1 cellular context compared by ENCODE assay signal in the genomic region with DNA sequence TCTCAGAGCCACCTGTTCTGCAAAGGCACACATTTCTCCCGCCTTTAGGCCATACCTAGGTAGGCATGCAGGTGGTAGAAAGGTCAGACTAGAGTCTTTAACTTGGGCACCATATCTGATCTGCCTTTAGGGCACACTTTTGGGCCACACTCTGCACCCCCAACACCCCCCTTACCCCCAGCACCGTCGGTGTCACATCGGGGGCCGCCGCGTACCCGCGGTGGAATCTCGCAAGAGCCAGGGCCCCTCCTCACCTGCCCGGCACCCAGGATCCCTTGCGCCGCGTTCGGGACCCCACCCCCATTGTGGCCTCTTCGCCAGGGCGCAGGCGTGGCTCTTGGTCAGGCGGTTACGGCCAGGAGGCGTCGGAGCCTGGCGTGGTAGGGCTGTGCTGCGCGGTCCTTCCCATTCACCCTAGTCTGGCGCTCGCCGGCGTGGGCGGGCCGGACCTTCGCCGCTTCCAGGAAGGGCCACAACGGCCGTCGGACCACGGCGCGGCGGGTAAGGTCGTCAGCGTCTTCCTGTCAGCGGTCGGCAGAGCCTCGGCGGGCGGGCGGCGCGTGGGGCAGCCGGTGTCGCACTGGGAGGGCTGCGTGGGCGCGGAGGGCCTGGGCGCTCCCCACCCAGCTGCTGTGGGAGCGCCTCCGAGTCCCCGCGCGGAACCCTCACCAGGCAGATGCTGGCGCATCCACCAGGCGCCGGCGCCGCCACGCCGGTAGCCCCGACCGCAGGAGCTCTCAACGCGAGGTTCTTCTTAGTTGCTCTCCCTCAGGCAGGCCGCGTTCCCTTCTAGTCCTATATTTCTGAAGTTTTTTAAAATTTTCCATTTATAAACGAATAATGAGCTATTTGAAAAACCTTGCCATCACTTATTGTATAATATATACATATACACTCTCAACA.
TF ChIP-seq lines count a peak whose summit lies in the region.

Gene DNAH14, plus strand, starts transcription at position 341 of the 903 bp plus-strand sequence. CDS start 23,028 bp downstream, outside the sequence.

TF ChIP-seq in K562, 482 proteins besides CTCF, POLR2A, EP300 and RAD21 (continued from another document and continues in another):
- TF ChIP-seq, protein P1, sequence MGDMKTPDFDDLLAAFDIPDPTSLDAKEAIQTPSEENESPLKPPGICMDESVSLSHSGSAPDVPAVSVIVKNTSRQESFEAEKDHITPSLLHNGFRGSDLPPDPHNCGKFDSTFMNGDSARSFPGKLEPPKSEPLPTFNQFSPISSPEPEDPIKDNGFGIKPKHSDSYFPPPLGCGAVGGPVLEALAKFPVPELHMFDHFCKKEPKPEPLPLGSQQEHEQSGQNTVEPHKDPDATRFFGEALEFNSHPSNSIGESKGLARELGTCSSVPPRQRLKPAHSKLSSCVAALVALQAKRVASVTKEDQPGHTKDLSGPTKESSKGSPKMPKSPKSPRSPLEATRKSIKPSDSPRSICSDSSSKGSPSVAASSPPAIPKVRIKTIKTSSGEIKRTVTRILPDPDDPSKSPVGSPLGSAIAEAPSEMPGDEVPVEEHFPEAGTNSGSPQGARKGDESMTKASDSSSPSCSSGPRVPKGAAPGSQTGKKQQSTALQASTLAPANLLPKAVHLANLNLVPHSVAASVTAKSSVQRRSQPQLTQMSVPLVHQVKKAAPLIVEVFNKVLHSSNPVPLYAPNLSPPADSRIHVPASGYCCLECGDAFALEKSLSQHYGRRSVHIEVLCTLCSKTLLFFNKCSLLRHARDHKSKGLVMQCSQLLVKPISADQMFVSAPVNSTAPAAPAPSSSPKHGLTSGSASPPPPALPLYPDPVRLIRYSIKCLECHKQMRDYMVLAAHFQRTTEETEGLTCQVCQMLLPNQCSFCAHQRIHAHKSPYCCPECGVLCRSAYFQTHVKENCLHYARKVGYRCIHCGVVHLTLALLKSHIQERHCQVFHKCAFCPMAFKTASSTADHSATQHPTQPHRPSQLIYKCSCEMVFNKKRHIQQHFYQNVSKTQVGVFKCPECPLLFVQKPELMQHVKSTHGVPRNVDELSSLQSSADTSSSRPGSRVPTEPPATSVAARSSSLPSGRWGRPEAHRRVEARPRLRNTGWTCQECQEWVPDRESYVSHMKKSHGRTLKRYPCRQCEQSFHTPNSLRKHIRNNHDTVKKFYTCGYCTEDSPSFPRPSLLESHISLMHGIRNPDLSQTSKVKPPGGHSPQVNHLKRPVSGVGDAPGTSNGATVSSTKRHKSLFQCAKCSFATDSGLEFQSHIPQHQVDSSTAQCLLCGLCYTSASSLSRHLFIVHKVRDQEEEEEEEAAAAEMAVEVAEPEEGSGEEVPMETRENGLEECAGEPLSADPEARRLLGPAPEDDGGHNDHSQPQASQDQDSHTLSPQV (IDR thresholded peaks at IDR 0.05) = peak; percentile 63
- peak; percentile 29; the same call in 1 of the 2 replicates for TF ChIP-seq TCF7 (IDR thresholded peaks at IDR 0.05; ENCODE audit: borderline replicate concordance)
- TF ChIP-seq TBL1XR1 (IDR thresholded peaks at IDR 0.05; ENCODE audit: low read length in 2 of 2) = peak; percentile 38 to 50; a peak in 2 of 4 replicates
- no peak for TF ChIP-seq ZNF76 (CRISPR knock-in tag; IDR thresholded peaks at IDR 0.05; ENCODE audit: borderline replicate concordance)
- peak; percentile 66; the same call in 1 of the 2 replicates for TF ChIP-seq EP400 (IDR thresholded peaks at IDR 0.05)
- TF ChIP-seq, protein P2, sequence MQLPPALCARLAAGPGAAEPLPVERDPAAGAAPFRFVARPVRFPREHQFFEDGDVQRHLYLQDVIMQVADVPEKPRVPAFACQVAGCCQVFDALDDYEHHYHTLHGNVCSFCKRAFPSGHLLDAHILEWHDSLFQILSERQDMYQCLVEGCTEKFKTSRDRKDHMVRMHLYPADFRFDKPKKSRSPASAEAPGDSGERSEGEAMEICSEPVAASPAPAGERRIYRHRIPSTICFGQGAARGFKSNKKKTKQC (CRISPR knock-in tag; IDR thresholded peaks at IDR 0.05) = peak; percentile 97
- TF ChIP-seq SLC30A9 (CRISPR knock-in tag; IDR thresholded peaks at IDR 0.05) = no peak
- peak; percentile 81 for TF ChIP-seq CCNT2 (IDR thresholded peaks at IDR 0.05; ENCODE audit: borderline replicate concordance, extremely low read depth, insufficient read length, low read depth, low read length)
- peak; percentile 52; the same call in 1 of the 2 replicates for TF ChIP-seq SIN3B (IDR thresholded peaks at IDR 0.05; ENCODE audit: low read depth)
- TF ChIP-seq GTF3C2 (IDR thresholded peaks at IDR 0.05; ENCODE audit: borderline replicate concordance, extremely low read depth, insufficient read length) = no peak
- TF ChIP-seq ZNF41 (CRISPR knock-in tag; conservative IDR thresholded peaks at IDR 0.05) = no peak; the same call in 1 of the 2 replicates
- TF ChIP-seq ZFP36 (IDR thresholded peaks at IDR 0.05; ENCODE audit: low read depth, low read length, partially characterized antibody) = peak; percentile 32
- TF ChIP-seq DEAF1 (CRISPR knock-in tag; IDR thresholded peaks at IDR 0.05) = no peak
- TF ChIP-seq HMGN3 (IDR thresholded peaks at IDR 0.05; ENCODE audit: borderline replicate concordance, extremely low read depth, insufficient read length, low read depth, low read length) = no peak
- TF ChIP-seq BRF2 (IDR thresholded peaks at IDR 0.05; ENCODE audit: borderline replicate concordance, insufficient read depth, insufficient read length) = no peak
- no peak for TF ChIP-seq ILK (tag; IDR thresholded peaks at IDR 0.05; ENCODE audit: borderline replicate concordance, low read depth)
- peak; percentile 70 for TF ChIP-seq ELF1 (tag; IDR thresholded peaks at IDR 0.05)
- TF ChIP-seq NCOR1 (IDR thresholded peaks at IDR 0.05) = no peak
- TF ChIP-seq L3MBTL2 (IDR thresholded peaks at IDR 0.05) = peak; percentile 99
- TF ChIP-seq POLR2H (tag; IDR thresholded peaks at IDR 0.05; ENCODE audit: low read depth) = peak; percentile 85
- TF ChIP-seq ZNF224 (CRISPR knock-in tag; IDR thresholded peaks at IDR 0.05) = 0 out of 2 replicates have a peak, but pooled peaks have one; percentile 58
- TF ChIP-seq E2F5 (CRISPR knock-in tag; IDR thresholded peaks at IDR 0.05) = peak; percentile 30; the same call in 1 of the 2 replicates
- peak; percentile 93 for TF ChIP-seq LCOR (CRISPR knock-in tag; IDR thresholded peaks at IDR 0.05)
- no peak for TF ChIP-seq SREBF1 (IDR thresholded peaks at IDR 0.05; ENCODE audit: borderline replicate concordance, low read depth, low read length)
- TF ChIP-seq IFI16 (CRISPR knock-in tag; IDR thresholded peaks at IDR 0.05) = no peak
- 0 out of 4 replicates have a peak, but pooled peaks of 1 of the 2 experiments have one; percentile 17 for TF ChIP-seq FOXK2 (conservative IDR thresholded peaks at IDR 0.05 in 1 of 2, IDR thresholded peaks at IDR 0.05 in 1 of 2; ENCODE audit: low read depth in 2 of 2)
- peak; percentile 32; the same call in 1 of the 2 replicates for TF ChIP-seq POLR2AphosphoS2 (IDR thresholded peaks at IDR 0.05; ENCODE audit: low read length)
- TF ChIP-seq NFIC (IDR thresholded peaks at IDR 0.05) = peak; percentile 70
- no peak; the same call in 1 of the 2 replicates for TF ChIP-seq CHAMP1 (IDR thresholded peaks at IDR 0.05)
- TF ChIP-seq NR4A1 (CRISPR knock-in tag; IDR thresholded peaks at IDR 0.05) = 0 out of 2 replicates have a peak, but pooled peaks have one; percentile 10
- TF ChIP-seq NR4A1 (tag; IDR thresholded peaks at IDR 0.05) = no peak; the same call in 1 of the 2 replicates
- no peak for TF ChIP-seq RBM39 (optimal IDR thresholded peaks at IDR 0.05; ENCODE audit: low read depth, low read length)
- TF ChIP-seq RBM17 (IDR thresholded peaks at IDR 0.05; ENCODE audit: borderline replicate concordance, low read depth, low read length) = no peak
- TF ChIP-seq, protein P3, sequence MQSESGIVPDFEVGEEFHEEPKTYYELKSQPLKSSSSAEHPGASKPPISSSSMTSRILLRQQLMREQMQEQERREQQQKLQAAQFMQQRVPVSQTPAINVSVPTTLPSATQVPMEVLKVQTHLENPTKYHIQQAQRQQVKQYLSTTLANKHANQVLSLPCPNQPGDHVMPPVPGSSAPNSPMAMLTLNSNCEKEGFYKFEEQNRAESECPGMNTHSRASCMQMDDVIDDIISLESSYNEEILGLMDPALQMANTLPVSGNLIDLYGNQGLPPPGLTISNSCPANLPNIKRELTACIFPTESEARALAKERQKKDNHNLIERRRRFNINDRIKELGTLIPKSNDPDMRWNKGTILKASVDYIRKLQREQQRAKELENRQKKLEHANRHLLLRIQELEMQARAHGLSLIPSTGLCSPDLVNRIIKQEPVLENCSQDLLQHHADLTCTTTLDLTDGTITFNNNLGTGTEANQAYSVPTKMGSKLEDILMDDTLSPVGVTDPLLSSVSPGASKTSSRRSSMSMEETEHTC (IDR thresholded peaks at IDR 0.05) = peak; percentile 75
- TF ChIP-seq, protein P4, sequence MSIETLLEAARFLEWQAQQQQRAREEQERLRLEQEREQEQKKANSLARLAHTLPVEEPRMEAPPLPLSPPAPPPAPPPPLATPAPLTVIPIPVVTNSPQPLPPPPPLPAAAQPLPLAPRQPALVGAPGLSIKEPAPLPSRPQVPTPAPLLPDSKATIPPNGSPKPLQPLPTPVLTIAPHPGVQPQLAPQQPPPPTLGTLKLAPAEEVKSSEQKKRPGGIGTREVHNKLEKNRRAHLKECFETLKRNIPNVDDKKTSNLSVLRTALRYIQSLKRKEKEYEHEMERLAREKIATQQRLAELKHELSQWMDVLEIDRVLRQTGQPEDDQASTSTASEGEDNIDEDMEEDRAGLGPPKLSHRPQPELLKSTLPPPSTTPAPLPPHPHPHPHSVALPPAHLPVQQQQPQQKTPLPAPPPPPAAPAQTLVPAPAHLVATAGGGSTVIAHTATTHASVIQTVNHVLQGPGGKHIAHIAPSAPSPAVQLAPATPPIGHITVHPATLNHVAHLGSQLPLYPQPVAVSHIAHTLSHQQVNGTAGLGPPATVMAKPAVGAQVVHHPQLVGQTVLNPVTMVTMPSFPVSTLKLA (conservative IDR thresholded peaks at IDR 0.05) = peak; percentile 43 to 72; a peak in 3 of 4 replicates
- peak; percentile 96 for TF ChIP-seq SAFB (IDR thresholded peaks at IDR 0.05; ENCODE audit: borderline replicate concordance, low read depth, low read length)
- peak; percentile 86 for TF ChIP-seq ZNF232 (CRISPR knock-in tag; IDR thresholded peaks at IDR 0.05)
- TF ChIP-seq BDP1 (IDR thresholded peaks at IDR 0.05; ENCODE audit: insufficient read depth, insufficient read length) = no peak
- TF ChIP-seq CBFA2T3 (IDR thresholded peaks at IDR 0.05) = 0 out of 2 replicates have a peak, but pooled peaks have one; percentile 17
- 0 out of 2 replicates have a peak, but pooled peaks have one; percentile 33 for TF ChIP-seq RBM14 (IDR thresholded peaks at IDR 0.05; ENCODE audit: borderline replicate concordance, insufficient read depth, low read depth, low read length)
